Comparison of ENCODE assay signal across 1 cellular context in genomic region chr20:49281059-49281912, GRCh38.
TF ChIP-seq lines count a peak whose summit lies in the region.

No MANE protein-coding gene starts in this region.

TF ChIP-seq in A549, 52 proteins besides CTCF, POLR2A, EP300 and RAD21 (continued from another document):
- TF ChIP-seq ATOH8 (CRISPR knock-in tag; IDR thresholded peaks at IDR 0.05; ENCODE audit: low read depth) (no peak), HEYL (CRISPR knock-in tag; IDR thresholded peaks at IDR 0.05) (no peak), EHMT2 (IDR thresholded peaks at IDR 0.05; ENCODE audit: low read depth) (no peak), TFCP2L1 (CRISPR knock-in tag; IDR thresholded peaks at IDR 0.05) (peak; percentile 94), MAZ (IDR thresholded peaks at IDR 0.05; ENCODE audit: borderline replicate concordance, low read depth, low read length) (no peak), CEBPB (IDR thresholded peaks at IDR 0.05) (no peak), FOSB (CRISPR knock-in tag; IDR thresholded peaks at IDR 0.05) (peak; percentile 84), NR3C1 (IDR thresholded peaks at IDR 0.05) (no peak), RNF2 (IDR thresholded peaks at IDR 0.05; ENCODE audit: borderline replicate concordance, low read depth) (no peak), EHF (CRISPR knock-in tag; IDR thresholded peaks at IDR 0.05) (no peak), REST (IDR thresholded peaks at IDR 0.05) (no peak), FOXS1 (CRISPR knock-in tag; IDR thresholded peaks at IDR 0.05) (no peak), ZC3H11A (IDR thresholded peaks at IDR 0.05) (no peak), SREBF2 (IDR thresholded peaks at IDR 0.05) (no peak), HMGXB4 (CRISPR knock-in tag; IDR thresholded peaks at IDR 0.05; ENCODE audit: borderline replicate concordance) (no peak; the same call in 1 of the 2 replicates), MAX (IDR thresholded peaks at IDR 0.05) (peak; percentile 34; the same call in 1 of the 2 replicates), SMC3 (IDR thresholded peaks at IDR 0.05) (no peak), BCL3 (IDR thresholded peaks at IDR 0.05) (no peak)
TF ChIP-seq in A549: peak in this region for 5.
